ENCODE assay signal across 18 cellular contexts in genomic region chr19:3645726-3646125, GRCh38. TPM values are rescaled to one million over a fixed set of nuclear protein-coding genes. Genes with fewer than 3 reads are reported as not detected.
DNase-seq lines count a peak whose midpoint lies in the region; ATAC-seq and TF ChIP-seq lines count a peak whose summit lies in the region.
"Had no signal": no experiment of that assay in that cellular context is flagged by ENCODE, and none has a peak within 500 bp of the region (broad histone marks: within the 10 kb centered on the region; RNA-seq: fewer than 3 reads in every experiment).

No MANE protein-coding gene starts in this region.

- no peaks in the 10 kb centered on the region for H3K9me3 ChIP-seq in tibial artery
- H3K9me3 ChIP-seq: BLaER1, HAP-1 had no signal

- H3K4me1 ChIP-seq in tibial artery: peaks cover 0 to 14% (median 4%) of the 10 kb centered on the region in 4 donors
- H3K4me1 ChIP-seq: HAP-1 had no signal

- no peaks in the 10 kb centered on the region for H3K9me3 Mint-ChIP-seq in natural killer cell treated with Interleukin-12 subunit alpha and Interleukin-12 subunit beta and Interleukin-15 and Interleukin-18, amount 100 ng/mL, for 72 hours
- no peaks in the 10 kb centered on the region for H3K9me3 Mint-ChIP-seq in natural killer cell
- H3K9me3 Mint-ChIP-seq: CD4-positive, alpha-beta T cell; CD8-positive, alpha-beta memory T cell had no signal

- no peak overlapping the region for H3K27ac Mint-ChIP-seq in natural killer cell treated with Interleukin-12 subunit alpha and Interleukin-12 subunit beta and Interleukin-15 and Interleukin-18, amount 100 ng/mL, for 72 hours
- no peak overlapping the region for H3K27ac Mint-ChIP-seq in natural killer cell
- H3K27ac Mint-ChIP-seq: B cell; CD14-positive monocyte; CD4-positive, alpha-beta T cell had no signal

- H3K36me3 Mint-ChIP-seq in natural killer cell treated with Interleukin-12 subunit alpha and Interleukin-12 subunit beta and Interleukin-15 and Interleukin-18, amount 100 ng/mL, for 72 hours: no peaks in the 10 kb centered on the region
- H3K36me3 Mint-ChIP-seq in natural killer cell: no peaks in the 10 kb centered on the region

- peaks cover 39 to 92% (median 83%) of the 10 kb centered on the region in 3 donors for H3K36me3 ChIP-seq in tibial artery
- H3K36me3 ChIP-seq: HAP-1 had no signal

- intact Hi-C loops in natural killer cell (cut with micrococcal nuclease): no loop called here
- intact Hi-C loops in dorsolateral prefrontal cortex (cut with DNase I): no loop called here
- intact Hi-C loops in tibial artery (cut with DNase I; ENCODE audit: low total_unique reads): no loop called here

- no peak for DNase-seq in natural killer cell treated with Interleukin-12 subunit alpha and Interleukin-12 subunit beta and Interleukin-15 and Interleukin-18, amount 100 ng/mL, for 72 hours (ENCODE audit: low spot score)
- no peak for DNase-seq in natural killer cell
- no peak for DNase-seq in dorsolateral prefrontal cortex
- DNase-seq in tibial artery: no peak
- DNase-seq in NCI-H345 treated with DMSO at 0.1 percent for 48 hours (lab: John Stamatoyannopoulos, UW; ENCODE audit: unreplicated experiment): no peak
- DNase-seq: CD4-positive, alpha-beta T cell; CD8-positive, alpha-beta memory T cell; DMS 273 treated with DMSO at 0.1 percent for 48 hours; DMS53; DMS79 treated with DMSO at 0.1 percent for 48 hours; GF-D8; GOT3 had no signal

- ATAC-seq in natural killer cell treated with Interleukin-12 subunit alpha and Interleukin-12 subunit beta and Interleukin-15 and Interleukin-18, amount 100 ng/mL, for 72 hours: peak; percentile 8 to 40
- ATAC-seq in natural killer cell (no peak), HG03432 (IDR thresholded peaks at IDR 0.05; ENCODE audit: unreplicated experiment) (no peak)

- H3K27ac ChIP-seq in dorsolateral prefrontal cortex (peak overlapping the region in 48 of 59 donors; percentile 58 to 95 (median 86)), tibial artery (peak overlapping the region; percentile 5 to 18)
- H3K27ac ChIP-seq: BLaER1 had no signal

- no peaks in the 10 kb centered on the region for H3K4me1 Mint-ChIP-seq in natural killer cell treated with Interleukin-12 subunit alpha and Interleukin-12 subunit beta and Interleukin-15 and Interleukin-18, amount 100 ng/mL, for 72 hours (ENCODE audit: low read depth in 2 of 2)
- H3K4me1 Mint-ChIP-seq in natural killer cell: no peaks in the 10 kb centered on the region
- H3K4me1 Mint-ChIP-seq: B cell; CD14-positive monocyte; CD8-positive, alpha-beta memory T cell had no signal

- TF ChIP-seq CTCF in natural killer cell (IDR thresholded peaks at IDR 0.05): no peak
- TF ChIP-seq CTCF in dorsolateral prefrontal cortex (IDR thresholded peaks at IDR 0.05 in 54 of 56, conservative IDR thresholded peaks at IDR 0.05 in 2 of 56; ENCODE audit: low read depth in 1 of 56, partially characterized antibody in 56 of 56): no peak
- no peak for TF ChIP-seq CTCF in tibial artery (IDR thresholded peaks at IDR 0.05)

- H3K27me3 ChIP-seq in dorsolateral prefrontal cortex (no peaks in the 10 kb centered on the region), tibial artery (no peaks in the 10 kb centered on the region)
- H3K27me3 ChIP-seq: BLaER1 had no signal

- H3K4me3 ChIP-seq in dorsolateral prefrontal cortex (no peak overlapping the region), tibial artery (no peak overlapping the region)
- H3K4me3 ChIP-seq: BLaER1, HAP-1 had no signal

- H3K4me3 Mint-ChIP-seq in natural killer cell treated with Interleukin-12 subunit alpha and Interleukin-12 subunit beta and Interleukin-15 and Interleukin-18, amount 100 ng/mL, for 72 hours: no peak overlapping the region
- no peak overlapping the region for H3K4me3 Mint-ChIP-seq in natural killer cell
- H3K4me3 Mint-ChIP-seq: B cell; CD14-positive monocyte; CD4-positive, alpha-beta T cell had no signal

- no peaks in the 10 kb centered on the region for H3K27me3 Mint-ChIP-seq in natural killer cell treated with Interleukin-12 subunit alpha and Interleukin-12 subunit beta and Interleukin-15 and Interleukin-18, amount 100 ng/mL, for 72 hours
- H3K27me3 Mint-ChIP-seq in natural killer cell (ENCODE audit: low read depth in 2 of 2): no peaks in the 10 kb centered on the region
- H3K27me3 Mint-ChIP-seq: B cell; CD4-positive, alpha-beta T cell; CD8-positive, alpha-beta memory T cell had no signal

RNA-seq across cellular contexts. Expression of gene CACTIN, which starts 19.1 kb away (rescaled TPM):
- 10 to 100 TPM; 28.9 to 44.7 TPM for total RNA-seq in natural killer cell treated with Interleukin-12 subunit alpha and Interleukin-12 subunit beta and Interleukin-15 and Interleukin-18, amount 100 ng/mL, for 72 hours
- total RNA-seq in natural killer cell (10 to 100 TPM; 33.6 to 42.2 (median 40.8) TPM), dorsolateral prefrontal cortex (10 to 100 TPM; 18.8 to 43.6 (median 24.6) TPM)

RNA-seq across cellular contexts. Expression of gene TBXA2R, which starts 39.1 kb away (rescaled TPM):
- under 1 TPM in 1 of 2 donors, not detected in 1; 0.28 TPM for total RNA-seq in natural killer cell treated with Interleukin-12 subunit alpha and Interleukin-12 subunit beta and Interleukin-15 and Interleukin-18, amount 100 ng/mL, for 72 hours
- 1 to 10 TPM; 1.4 to 2.1 (median 2.1) TPM for total RNA-seq in natural killer cell
- 1 to 10 TPM in 80 of 120 experiments, under 1 TPM in 40; 0.36 to 2.7 (median 1.4) TPM for total RNA-seq in dorsolateral prefrontal cortex
- total RNA-seq: Daoy had no signal

RNA-seq across cellular contexts. Expression of gene PIP5K1C, which starts 54.5 kb away (rescaled TPM):
- 10 to 100 TPM; 27.0 to 29.6 TPM for total RNA-seq in natural killer cell treated with Interleukin-12 subunit alpha and Interleukin-12 subunit beta and Interleukin-15 and Interleukin-18, amount 100 ng/mL, for 72 hours
- total RNA-seq in natural killer cell: 10 to 100 TPM; 35.0 to 49.2 (median 36.8) TPM
- 100 to 1,000 TPM in 105 of 120 experiments, 10 to 100 TPM in 15; 52.4 to 207 (median 126) TPM for total RNA-seq in dorsolateral prefrontal cortex

Comparison
In these comparisons a context has a peak if more than half of its experiments do, and no peak if none do; other contexts are left out.
1. ATAC-seq: peak in natural killer cell treated with Interleukin-12 subunit alpha and Interleukin-12 subunit beta and Interleukin-15 and Interleukin-18, amount 100 ng/mL, for 72 hours (2 of 2); none in natural killer cell (0 of 3) and HG03432 (single experiment).